Comparison of ENCODE assay signal across 8 cellular contexts in genomic region chr16:57590654-57591085, GRCh38. TPM values are rescaled to one million over a fixed set of nuclear protein-coding genes. Genes with fewer than 3 reads are reported as not detected.
DNase-seq lines count a peak whose midpoint lies in the region; ATAC-seq and TF ChIP-seq lines count a peak whose summit lies in the region.

No MANE protein-coding gene starts in this region.

- TF ChIP-seq CTCF in cardiac fibroblast (IDR thresholded peaks at IDR 0.05; ENCODE audit: low read depth, low read length): no peak
- TF ChIP-seq CTCF in omental fat pad (IDR thresholded peaks at IDR 0.05): no peak
- TF ChIP-seq CTCF in ascending aorta (IDR thresholded peaks at IDR 0.05): no peak
- TF ChIP-seq CTCF in WERI-Rb-1 (IDR thresholded peaks at IDR 0.05; ENCODE audit: low read depth, low read length): no peak

- H3K9me3 ChIP-seq in ascending aorta: no peaks in the 10 kb centered on the region
- no peaks in the 10 kb centered on the region for H3K9me3 ChIP-seq in WERI-Rb-1 (ENCODE audit: severe bottlenecking)

- H3K36me3 ChIP-seq in ascending aorta (no peaks in the 10 kb centered on the region), WERI-Rb-1 (no peaks in the 10 kb centered on the region)

- ATAC-seq in omental fat pad (ENCODE audit: low FRiP score) (peak; percentile 91), HG03039 (IDR thresholded peaks at IDR 0.05; ENCODE audit: unreplicated experiment) (no peak)

- intact Hi-C loops in ascending aorta (cut with DNase I): loop anchor here (5.0 kb wide), 1 partner anchor 57 kb away; no protein-coding TSS in a partner anchor

- H3K27me3 ChIP-seq in ascending aorta (no peaks in the 10 kb centered on the region), WERI-Rb-1 (ENCODE audit: insufficient read depth, low read depth, severe bottlenecking) (no peaks in the 10 kb centered on the region)

- H3K27ac ChIP-seq in ascending aorta (no peak overlapping the region), WERI-Rb-1 (no peak overlapping the region)

- H3K4me3 ChIP-seq in cardiac fibroblast (replicated peaks in 1 of 2; ENCODE audit: low read depth in 2 of 2, low read length in 2 of 2): peak overlapping the region in 1 of 2 donors; percentile 28
- no peak overlapping the region for H3K4me3 ChIP-seq in ascending aorta
- H3K4me3 ChIP-seq in WERI-Rb-1 (ENCODE audit: low read depth, low read length): no peak overlapping the region

- DNase-seq in GM04504 (ENCODE audit: low read depth) (peak; percentile 10), M059J (ENCODE audit: low read depth) (peak; percentile 85), cardiac fibroblast (ENCODE audit: low read depth in 2 of 2) (peak; percentile 70 to 86), omental fat pad (ENCODE audit: low spot score) (no peak), ascending aorta (ENCODE audit: low spot score in 2 of 2) (no peak), WERI-Rb-1 (no peak)
- DNase-seq in activated CD4-positive, alpha-beta T cell treated with anti-CD3 and anti-CD28 coated beads, Interleukin-2, amount 50 U/mL, for 1 hour: no peak

- H3K4me1 ChIP-seq in ascending aorta: no peaks in the 10 kb centered on the region

RNA-seq across cellular contexts. Expression of gene ADGRG1, which starts 37.8 kb away (rescaled TPM):
- 16.2 and 20.6 TPM in 2 replicates for total RNA-seq in M059J (2014; rRNA removed; shearing (Covaris generic))
- 10 to 100 TPM; 15.3 to 99.1 (median 70.5) TPM for total RNA-seq in omental fat pad
- 343 TPM for total RNA-seq in ascending aorta

RNA-seq across cellular contexts. Expression of gene ADGRG5, which starts 48.2 kb away (rescaled TPM):
- 0.22 and 0.37 TPM in 2 replicates for total RNA-seq in M059J (2014; rRNA removed; shearing (Covaris generic))
- total RNA-seq in omental fat pad: under 1 TPM in 2 of 4 donors, not detected in 2; 0.31 to 0.37 TPM
- not detected for total RNA-seq in ascending aorta

RNA-seq across cellular contexts. Expression of gene CCDC102A, which starts 54.3 kb away (rescaled TPM):
- total RNA-seq in M059J (2014; rRNA removed; shearing (Covaris generic)): 7.0 and 16.8 TPM in 2 replicates
- total RNA-seq in omental fat pad (1 to 10 TPM; 3.5 to 9.8 (median 7.8) TPM), ascending aorta (13.7 TPM)

Comparison
In these comparisons a context has a peak if more than half of its experiments do, and no peak if none do; other contexts are left out.
1. DNase-seq: peak in GM04504 (single experiment), M059J (single experiment) and cardiac fibroblast (2 of 2); none in omental fat pad (single experiment), ascending aorta (0 of 2), WERI-Rb-1 (single experiment) and activated CD4-positive, alpha-beta T cell treated with anti-CD3 and anti-CD28 coated beads, Interleukin-2, amount 50 U/mL, for 1 hour (single experiment).